ENCODE assay signal across 1 cellular context in the genomic region with DNA sequence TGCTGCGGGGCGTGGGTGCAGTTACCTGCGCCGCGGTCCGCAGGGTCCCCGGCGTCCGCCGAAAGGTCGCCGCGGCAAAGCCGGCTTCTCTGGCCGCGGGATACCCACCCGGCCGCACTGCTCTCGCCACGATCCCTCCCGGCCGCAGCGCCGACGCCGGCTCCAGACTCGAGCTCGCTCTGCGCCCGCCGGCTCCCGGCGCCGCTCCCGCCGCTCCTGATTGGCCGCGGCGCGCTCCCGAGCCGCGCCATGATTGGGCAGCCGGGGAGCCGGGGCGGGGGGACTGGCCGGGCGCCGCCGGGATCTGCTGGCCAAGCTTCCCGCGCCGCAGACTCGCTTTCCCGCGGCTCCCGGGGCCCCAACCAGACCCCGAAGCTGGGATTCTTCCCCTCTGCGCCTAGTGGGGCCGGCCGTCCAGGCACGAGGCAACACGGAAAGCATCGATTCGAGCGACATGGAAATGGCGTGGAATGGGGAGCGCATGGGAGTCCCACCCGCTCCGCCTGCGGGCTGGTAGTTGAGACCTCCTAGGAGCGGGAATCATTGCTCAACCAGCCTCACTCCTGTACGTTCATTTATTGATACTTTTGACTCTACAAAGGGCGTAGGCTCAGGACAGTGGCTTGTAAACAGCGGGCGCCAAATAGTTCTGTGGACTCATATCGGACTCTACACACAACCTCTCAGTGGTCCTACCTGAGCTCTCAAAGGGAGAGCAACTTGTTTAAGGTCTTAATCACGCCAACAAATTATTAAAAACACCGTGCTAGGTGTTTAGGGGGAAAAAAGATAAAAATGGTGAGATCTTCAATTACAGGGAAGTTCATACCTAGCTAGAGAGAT.
TF ChIP-seq lines count a peak whose summit lies in the region.

No MANE protein-coding gene starts in this region.

TF ChIP-seq in HepG2, 621 proteins besides CTCF, POLR2A, EP300 and RAD21 (continued from another document and continues in another):
- no peak for TF ChIP-seq EHMT2 (IDR thresholded peaks at IDR 0.05; ENCODE audit: borderline replicate concordance, low read depth, low read length)
- peak; percentile 55 for TF ChIP-seq SKI (IDR thresholded peaks at IDR 0.05; ENCODE audit: partially characterized antibody)
- no peak for TF ChIP-seq ELF4 (CRISPR knock-in tag; IDR thresholded peaks at IDR 0.05; ENCODE audit: borderline replicate concordance)
- no peak for TF ChIP-seq ZNF512B (CRISPR knock-in tag; IDR thresholded peaks at IDR 0.05; ENCODE audit: borderline replicate concordance)
- 0 out of 2 replicates have a peak, but pooled peaks have one; percentile 35 for TF ChIP-seq ZNF543 (CRISPR knock-in tag; IDR thresholded peaks at IDR 0.05)
- no peak for TF ChIP-seq FOXP1 (IDR thresholded peaks at IDR 0.05)
- TF ChIP-seq FOXP1 (CRISPR knock-in tag; IDR thresholded peaks at IDR 0.05) = no peak
- TF ChIP-seq ATF3 (CRISPR knock-in tag; IDR thresholded peaks at IDR 0.05) = no peak
- TF ChIP-seq TFAP4 (IDR thresholded peaks at IDR 0.05; ENCODE audit: borderline replicate concordance, low read depth) = no peak
- TF ChIP-seq ZMYM2 (CRISPR knock-in tag; IDR thresholded peaks at IDR 0.05) = peak; percentile 36; the same call in 1 of the 2 replicates
- TF ChIP-seq, protein P1, sequence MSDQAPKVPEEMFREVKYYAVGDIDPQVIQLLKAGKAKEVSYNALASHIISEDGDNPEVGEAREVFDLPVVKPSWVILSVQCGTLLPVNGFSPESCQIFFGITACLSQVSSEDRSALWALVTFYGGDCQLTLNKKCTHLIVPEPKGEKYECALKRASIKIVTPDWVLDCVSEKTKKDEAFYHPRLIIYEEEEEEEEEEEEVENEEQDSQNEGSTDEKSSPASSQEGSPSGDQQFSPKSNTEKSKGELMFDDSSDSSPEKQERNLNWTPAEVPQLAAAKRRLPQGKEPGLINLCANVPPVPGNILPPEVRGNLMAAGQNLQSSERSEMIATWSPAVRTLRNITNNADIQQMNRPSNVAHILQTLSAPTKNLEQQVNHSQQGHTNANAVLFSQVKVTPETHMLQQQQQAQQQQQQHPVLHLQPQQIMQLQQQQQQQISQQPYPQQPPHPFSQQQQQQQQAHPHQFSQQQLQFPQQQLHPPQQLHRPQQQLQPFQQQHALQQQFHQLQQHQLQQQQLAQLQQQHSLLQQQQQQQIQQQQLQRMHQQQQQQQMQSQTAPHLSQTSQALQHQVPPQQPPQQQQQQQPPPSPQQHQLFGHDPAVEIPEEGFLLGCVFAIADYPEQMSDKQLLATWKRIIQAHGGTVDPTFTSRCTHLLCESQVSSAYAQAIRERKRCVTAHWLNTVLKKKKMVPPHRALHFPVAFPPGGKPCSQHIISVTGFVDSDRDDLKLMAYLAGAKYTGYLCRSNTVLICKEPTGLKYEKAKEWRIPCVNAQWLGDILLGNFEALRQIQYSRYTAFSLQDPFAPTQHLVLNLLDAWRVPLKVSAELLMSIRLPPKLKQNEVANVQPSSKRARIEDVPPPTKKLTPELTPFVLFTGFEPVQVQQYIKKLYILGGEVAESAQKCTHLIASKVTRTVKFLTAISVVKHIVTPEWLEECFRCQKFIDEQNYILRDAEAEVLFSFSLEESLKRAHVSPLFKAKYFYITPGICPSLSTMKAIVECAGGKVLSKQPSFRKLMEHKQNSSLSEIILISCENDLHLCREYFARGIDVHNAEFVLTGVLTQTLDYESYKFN (CRISPR knock-in tag; conservative IDR thresholded peaks at IDR 0.05) = no peak
- no peak for TF ChIP-seq ATRX (CRISPR knock-in tag; IDR thresholded peaks at IDR 0.05; ENCODE audit: borderline replicate concordance)
- no peak for TF ChIP-seq HDAC6 (IDR thresholded peaks at IDR 0.05; ENCODE audit: low read depth, low read length)
- peak; percentile 28; the same call in 1 of the 2 replicates for TF ChIP-seq MXD1 (CRISPR knock-in tag; IDR thresholded peaks at IDR 0.05)
- 0 out of 2 replicates have a peak, but pooled peaks have one; percentile 24 for TF ChIP-seq KAT8 (CRISPR knock-in tag; IDR thresholded peaks at IDR 0.05)
- TF ChIP-seq PHF8 (CRISPR knock-in tag; IDR thresholded peaks at IDR 0.05) = peak; percentile 40; the same call in 1 of the 2 replicates
- no peak for TF ChIP-seq ZMAT3 (CRISPR knock-in tag; conservative IDR thresholded peaks at IDR 0.05)
- peak; percentile 43 for TF ChIP-seq YEATS4 (CRISPR knock-in tag; IDR thresholded peaks at IDR 0.05; ENCODE audit: borderline replicate concordance)
- 0 out of 2 replicates have a peak, but pooled peaks have one; percentile 43 for TF ChIP-seq HES4 (CRISPR knock-in tag; IDR thresholded peaks at IDR 0.05; ENCODE audit: borderline replicate concordance)
- 0 out of 2 replicates have a peak, but pooled peaks have one; percentile 63 for TF ChIP-seq DZIP1 (CRISPR knock-in tag; IDR thresholded peaks at IDR 0.05)
- no peak for TF ChIP-seq ZNF329 (CRISPR knock-in tag; IDR thresholded peaks at IDR 0.05; ENCODE audit: low read depth)
- TF ChIP-seq, protein P2, sequence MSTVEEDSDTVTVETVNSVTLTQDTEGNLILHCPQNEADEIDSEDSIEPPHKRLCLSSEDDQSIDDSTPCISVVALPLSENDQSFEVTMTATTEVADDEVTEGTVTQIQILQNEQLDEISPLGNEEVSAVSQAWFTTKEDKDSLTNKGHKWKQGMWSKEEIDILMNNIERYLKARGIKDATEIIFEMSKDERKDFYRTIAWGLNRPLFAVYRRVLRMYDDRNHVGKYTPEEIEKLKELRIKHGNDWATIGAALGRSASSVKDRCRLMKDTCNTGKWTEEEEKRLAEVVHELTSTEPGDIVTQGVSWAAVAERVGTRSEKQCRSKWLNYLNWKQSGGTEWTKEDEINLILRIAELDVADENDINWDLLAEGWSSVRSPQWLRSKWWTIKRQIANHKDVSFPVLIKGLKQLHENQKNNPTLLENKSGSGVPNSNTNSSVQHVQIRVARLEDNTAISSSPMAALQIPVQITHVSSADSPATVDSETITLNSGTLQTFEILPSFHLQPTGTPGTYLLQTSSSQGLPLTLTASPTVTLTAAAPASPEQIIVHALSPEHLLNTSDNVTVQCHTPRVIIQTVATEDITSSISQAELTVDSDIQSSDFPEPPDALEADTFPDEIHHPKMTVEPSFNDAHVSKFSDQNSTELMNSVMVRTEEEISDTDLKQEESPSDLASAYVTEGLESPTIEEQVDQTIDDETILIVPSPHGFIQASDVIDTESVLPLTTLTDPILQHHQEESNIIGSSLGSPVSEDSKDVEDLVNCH (CRISPR knock-in tag; IDR thresholded peaks at IDR 0.05) = no peak
- no peak for TF ChIP-seq SMARCC2 (IDR thresholded peaks at IDR 0.05)
- TF ChIP-seq ZNF598 (CRISPR knock-in tag; IDR thresholded peaks at IDR 0.05; ENCODE audit: borderline replicate concordance) = no peak
- TF ChIP-seq, protein P3, sequence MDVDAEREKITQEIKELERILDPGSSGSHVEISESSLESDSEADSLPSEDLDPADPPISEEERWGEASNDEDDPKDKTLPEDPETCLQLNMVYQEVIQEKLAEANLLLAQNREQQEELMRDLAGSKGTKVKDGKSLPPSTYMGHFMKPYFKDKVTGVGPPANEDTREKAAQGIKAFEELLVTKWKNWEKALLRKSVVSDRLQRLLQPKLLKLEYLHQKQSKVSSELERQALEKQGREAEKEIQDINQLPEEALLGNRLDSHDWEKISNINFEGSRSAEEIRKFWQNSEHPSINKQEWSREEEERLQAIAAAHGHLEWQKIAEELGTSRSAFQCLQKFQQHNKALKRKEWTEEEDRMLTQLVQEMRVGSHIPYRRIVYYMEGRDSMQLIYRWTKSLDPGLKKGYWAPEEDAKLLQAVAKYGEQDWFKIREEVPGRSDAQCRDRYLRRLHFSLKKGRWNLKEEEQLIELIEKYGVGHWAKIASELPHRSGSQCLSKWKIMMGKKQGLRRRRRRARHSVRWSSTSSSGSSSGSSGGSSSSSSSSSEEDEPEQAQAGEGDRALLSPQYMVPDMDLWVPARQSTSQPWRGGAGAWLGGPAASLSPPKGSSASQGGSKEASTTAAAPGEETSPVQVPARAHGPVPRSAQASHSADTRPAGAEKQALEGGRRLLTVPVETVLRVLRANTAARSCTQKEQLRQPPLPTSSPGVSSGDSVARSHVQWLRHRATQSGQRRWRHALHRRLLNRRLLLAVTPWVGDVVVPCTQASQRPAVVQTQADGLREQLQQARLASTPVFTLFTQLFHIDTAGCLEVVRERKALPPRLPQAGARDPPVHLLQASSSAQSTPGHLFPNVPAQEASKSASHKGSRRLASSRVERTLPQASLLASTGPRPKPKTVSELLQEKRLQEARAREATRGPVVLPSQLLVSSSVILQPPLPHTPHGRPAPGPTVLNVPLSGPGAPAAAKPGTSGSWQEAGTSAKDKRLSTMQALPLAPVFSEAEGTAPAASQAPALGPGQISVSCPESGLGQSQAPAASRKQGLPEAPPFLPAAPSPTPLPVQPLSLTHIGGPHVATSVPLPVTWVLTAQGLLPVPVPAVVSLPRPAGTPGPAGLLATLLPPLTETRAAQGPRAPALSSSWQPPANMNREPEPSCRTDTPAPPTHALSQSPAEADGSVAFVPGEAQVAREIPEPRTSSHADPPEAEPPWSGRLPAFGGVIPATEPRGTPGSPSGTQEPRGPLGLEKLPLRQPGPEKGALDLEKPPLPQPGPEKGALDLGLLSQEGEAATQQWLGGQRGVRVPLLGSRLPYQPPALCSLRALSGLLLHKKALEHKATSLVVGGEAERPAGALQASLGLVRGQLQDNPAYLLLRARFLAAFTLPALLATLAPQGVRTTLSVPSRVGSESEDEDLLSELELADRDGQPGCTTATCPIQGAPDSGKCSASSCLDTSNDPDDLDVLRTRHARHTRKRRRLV (CRISPR knock-in tag; IDR thresholded peaks at IDR 0.05) = no peak
- no peak for TF ChIP-seq ZBTB1 (CRISPR knock-in tag; IDR thresholded peaks at IDR 0.05; ENCODE audit: borderline replicate concordance)
- no peak for TF ChIP-seq ZNF101 (CRISPR knock-in tag; IDR thresholded peaks at IDR 0.05; ENCODE audit: borderline replicate concordance, low read depth)
- TF ChIP-seq, protein P4, sequence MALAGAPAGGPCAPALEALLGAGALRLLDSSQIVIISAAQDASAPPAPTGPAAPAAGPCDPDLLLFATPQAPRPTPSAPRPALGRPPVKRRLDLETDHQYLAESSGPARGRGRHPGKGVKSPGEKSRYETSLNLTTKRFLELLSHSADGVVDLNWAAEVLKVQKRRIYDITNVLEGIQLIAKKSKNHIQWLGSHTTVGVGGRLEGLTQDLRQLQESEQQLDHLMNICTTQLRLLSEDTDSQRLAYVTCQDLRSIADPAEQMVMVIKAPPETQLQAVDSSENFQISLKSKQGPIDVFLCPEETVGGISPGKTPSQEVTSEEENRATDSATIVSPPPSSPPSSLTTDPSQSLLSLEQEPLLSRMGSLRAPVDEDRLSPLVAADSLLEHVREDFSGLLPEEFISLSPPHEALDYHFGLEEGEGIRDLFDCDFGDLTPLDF (CRISPR knock-in tag; IDR thresholded peaks at IDR 0.05) = peak; percentile 84
- peak; percentile 57 for TF ChIP-seq HNRNPLL (IDR thresholded peaks at IDR 0.05; ENCODE audit: low read depth, low read length, poor library complexity, severe bottlenecking)
- no peak for TF ChIP-seq HNRNPL (IDR thresholded peaks at IDR 0.05; ENCODE audit: low read depth, low read length)
